In the genomic region with DNA sequence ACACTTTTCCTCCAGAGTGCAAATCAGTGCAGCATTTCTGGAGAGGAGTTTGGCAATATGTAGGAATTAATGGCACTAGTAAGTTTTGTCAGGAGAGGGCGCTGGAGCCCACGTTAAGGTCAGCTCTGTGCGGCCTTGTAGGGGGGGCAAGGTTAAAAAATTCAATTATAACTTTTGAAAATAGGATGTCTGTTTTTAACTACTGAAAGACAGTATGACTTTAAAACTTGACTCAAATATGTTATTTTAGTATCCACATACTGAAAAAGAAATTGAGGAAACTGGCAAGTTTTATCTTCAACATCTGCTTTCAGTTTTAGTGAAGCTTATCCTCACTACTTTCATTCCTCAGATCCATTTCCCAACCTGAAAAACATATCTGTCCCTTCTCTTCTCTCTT, we compare ENCODE assay signal across 8 cellular contexts. TPM values are rescaled to one million over a fixed set of nuclear protein-coding genes. Genes with fewer than 3 reads are reported as not detected.
DNase-seq lines count a peak whose midpoint lies in the region; ATAC-seq and TF ChIP-seq lines count a peak whose summit lies in the region.
"Had no signal": no experiment of that assay in that cellular context is flagged by ENCODE, and none has a peak within 500 bp of the region (broad histone marks: within the 10 kb centered on the region; RNA-seq: fewer than 3 reads in every experiment).

No MANE protein-coding gene starts in this region.

- no peaks in the 10 kb centered on the region for H3K27me3 Mint-ChIP-seq in activated CD4-positive, alpha-beta T cell treated with anti-CD3 and anti-CD28 coated beads, Interleukin-2, amount 10 ng/mL, durations not matched to agents 24 days and 14 days
- H3K27me3 Mint-ChIP-seq in progenitor cell of endocrine pancreas: no peaks in the 10 kb centered on the region
- H3K27me3 Mint-ChIP-seq: dendritic cell treated with granulocyte-macrophage colony-stimulating factor and Interleukin-4, amounts not matched to agents 40 ng/mL and 50 ng/mL, for 4 days had no signal

- H3K27ac Mint-ChIP-seq in activated CD4-positive, alpha-beta T cell treated with anti-CD3 and anti-CD28 coated beads, Interleukin-2, amount 10 ng/mL, durations not matched to agents 24 days and 14 days: no peak overlapping the region
- H3K27ac Mint-ChIP-seq in progenitor cell of endocrine pancreas: no peak overlapping the region
- H3K27ac Mint-ChIP-seq: dendritic cell treated with granulocyte-macrophage colony-stimulating factor and Interleukin-4, amounts not matched to agents 40 ng/mL and 50 ng/mL, for 4 days had no signal

- peaks cover 5% of the 10 kb centered on the region for H3K4me1 Mint-ChIP-seq in activated CD4-positive, alpha-beta T cell treated with anti-CD3 and anti-CD28 coated beads, Interleukin-2, amount 10 ng/mL, durations not matched to agents 24 days and 14 days
- H3K4me1 Mint-ChIP-seq in progenitor cell of endocrine pancreas (ENCODE audit: low read depth): peaks cover 6% of the 10 kb centered on the region

- DNase-seq in GM12864 (ENCODE audit: low read depth): peak; percentile 7
- DNase-seq in activated CD4-positive, alpha-beta T cell treated with anti-CD3 and anti-CD28 coated beads, Interleukin-2, amount 10 ng/mL, durations not matched to agents 24 days and 14 days: peak; percentile 63
- DNase-seq in fibroblast of mammary gland (ENCODE audit: low read depth): peak; percentile 69
- no peak for DNase-seq in progenitor cell of endocrine pancreas (ENCODE audit: low spot score, unreplicated experiment)
- DNase-seq in DMS114 treated with DMSO at 0.1 percent for 48 hours (lab: John Stamatoyannopoulos, UW; ENCODE audit: unreplicated experiment): no peak

- H3K36me3 Mint-ChIP-seq in activated CD4-positive, alpha-beta T cell treated with anti-CD3 and anti-CD28 coated beads, Interleukin-2, amount 10 ng/mL, durations not matched to agents 24 days and 14 days (ENCODE audit: low read depth): peaks cover 16% of the 10 kb centered on the region
- H3K36me3 Mint-ChIP-seq in progenitor cell of endocrine pancreas (ENCODE audit: insufficient read depth): peaks cover 15% of the 10 kb centered on the region

- no peak overlapping the region for H3K4me3 Mint-ChIP-seq in activated CD4-positive, alpha-beta T cell treated with anti-CD3 and anti-CD28 coated beads, Interleukin-2, amount 10 ng/mL, durations not matched to agents 24 days and 14 days
- no peak overlapping the region for H3K4me3 Mint-ChIP-seq in progenitor cell of endocrine pancreas (ENCODE audit: low read depth)
- H3K4me3 Mint-ChIP-seq: dendritic cell treated with granulocyte-macrophage colony-stimulating factor and Interleukin-4, amounts not matched to agents 40 ng/mL and 50 ng/mL, for 4 days had no signal

- peak; percentile 65 for TF ChIP-seq CTCF in GM12864 (IDR thresholded peaks at IDR 0.05; ENCODE audit: low read depth, low read length, missing control alignments)
- peak; percentile 72 for TF ChIP-seq CTCF in fibroblast of mammary gland (conservative IDR thresholded peaks at IDR 0.05; ENCODE audit: control insufficient read depth, insufficient read depth, low read depth, low read length)
- TF ChIP-seq CTCF in progenitor cell of endocrine pancreas (IDR thresholded peaks at IDR 0.05; ENCODE audit: unreplicated experiment): peak; percentile 64

- H3K9me3 Mint-ChIP-seq in activated CD4-positive, alpha-beta T cell treated with anti-CD3 and anti-CD28 coated beads, Interleukin-2, amount 10 ng/mL, durations not matched to agents 24 days and 14 days: no peaks in the 10 kb centered on the region
- H3K9me3 Mint-ChIP-seq in progenitor cell of endocrine pancreas (ENCODE audit: low read depth): no peaks in the 10 kb centered on the region

- H3K4me3 ChIP-seq in GM12864 (ENCODE audit: low read depth, low read length) (no peak overlapping the region), fibroblast of mammary gland (ENCODE audit: control insufficient read depth, low read depth, low read length) (no peak overlapping the region)

- intact Hi-C loops in activated CD4-positive, alpha-beta T cell treated with anti-CD3 and anti-CD28 coated beads, Interleukin-2, amount 10 ng/mL, durations not matched to agents 24 days and 14 days (cut with micrococcal nuclease): no loop called here

- ATAC-seq in GM21390 (IDR thresholded peaks at IDR 0.05; ENCODE audit: unreplicated experiment) (peak; percentile 88), HG03558 (IDR thresholded peaks at IDR 0.05; ENCODE audit: extremely low read depth, unreplicated experiment) (peak; percentile 74)

RNA-seq across cellular contexts. Expression of a gene that starts 30.9 kb away (rescaled TPM):
- total RNA-seq in activated CD4-positive, alpha-beta T cell treated with anti-CD3 and anti-CD28 coated beads, Interleukin-2, amount 10 ng/mL, durations not matched to agents 24 days and 14 days: 0.19 TPM in 2 replicates
- 0.16 and 0.31 TPM in 2 replicates for total RNA-seq in progenitor cell of endocrine pancreas

RNA-seq across cellular contexts. Expression of a gene that starts 37.4 kb away (rescaled TPM):
- total RNA-seq in activated CD4-positive, alpha-beta T cell treated with anti-CD3 and anti-CD28 coated beads, Interleukin-2, amount 10 ng/mL, durations not matched to agents 24 days and 14 days: 12.1 and 13.0 TPM in 2 replicates
- 28.2 and 31.7 TPM in 2 replicates for total RNA-seq in progenitor cell of endocrine pancreas

Comparison
In these comparisons a context has a peak if more than half of its experiments do, and no peak if none do; other contexts are left out.
1. DNase-seq: peak in GM12864 (single experiment), activated CD4-positive, alpha-beta T cell treated with anti-CD3 and anti-CD28 coated beads, Interleukin-2, amount 10 ng/mL, durations not matched to agents 24 days and 14 days (single experiment) and fibroblast of mammary gland (single experiment); none in progenitor cell of endocrine pancreas (single experiment) and DMS114 treated with DMSO at 0.1 percent for 48 hours (single experiment).
2. Peak in every context shown above with its lines, with median percentiles within 50 percentile points of each other: CTCF ChIP-seq.